In the genomic region with DNA sequence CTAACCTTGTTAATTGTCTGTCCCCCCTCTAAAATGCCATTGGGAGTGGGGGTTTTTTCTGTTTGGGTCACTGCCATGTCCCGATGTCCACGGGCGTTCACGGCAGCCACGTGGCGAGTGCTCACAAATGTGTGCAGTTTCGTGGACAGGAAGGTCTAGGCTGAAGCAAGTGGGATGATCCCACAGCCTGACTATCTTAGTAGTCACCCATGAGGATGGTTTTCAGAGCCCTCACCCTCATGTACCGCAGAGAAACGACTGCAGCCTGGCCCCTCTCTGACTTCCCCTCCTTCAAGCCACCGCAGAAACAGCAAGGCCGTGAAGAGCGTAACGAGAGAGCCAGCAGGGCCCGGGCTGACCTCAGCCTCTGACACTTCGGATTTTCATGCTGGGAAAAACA, we compare ENCODE assay signal across 6 cellular contexts.
"Had no signal": no experiment of that assay in that cellular context is flagged by ENCODE, and none has a peak within 500 bp of the region (broad histone marks: within the 10 kb centered on the region; RNA-seq: fewer than 3 reads in every experiment).

No MANE protein-coding gene starts in this region.

- DNase-seq: IMR-90, KBM-7, KG1 had no signal

- FAIRE-seq: HepG2, HTR-8/SVneo had no signal

- H3K27ac ChIP-seq: HL-60 had no signal
